ENCODE assay signal across 9 cellular contexts in genomic region chr7:99409814-99410213, GRCh38. TPM values are rescaled to one million over a fixed set of nuclear protein-coding genes. Genes with fewer than 3 reads are reported as not detected.
DNase-seq lines count a peak whose midpoint lies in the region; ATAC-seq, FAIRE-seq and TF ChIP-seq lines count a peak whose summit lies in the region.
"Had no signal": no experiment of that assay in that cellular context is flagged by ENCODE, and none has a peak within 500 bp of the region (broad histone marks: within the 10 kb centered on the region; RNA-seq: fewer than 3 reads in every experiment).

No MANE protein-coding gene starts in this region.

- no peak overlapping the region for H4K91ac ChIP-seq in mesenchymal stem cell (ENCODE audit: low read length)

- H3K4ac ChIP-seq in mesenchymal stem cell (ENCODE audit: low read depth in 1 of 2, low read length in 2 of 2), result no peak overlapping the region

- DNase-seq in HFFc6, result no peak
- no peak for DNase-seq in GM12878 (ENCODE audit: low read depth, low spot score)
- no peak for DNase-seq in mesenchymal stem cell
- DNase-seq in omental fat pad (ENCODE audit: low spot score), result no peak
- DNase-seq in mesenteric fat pad (ENCODE audit: low spot score), result no peak
- DNase-seq: posterior cingulate gyrus had no signal

- H2AFZ ChIP-seq in GM12878 (ENCODE audit: control insufficient read depth, low read depth, low read length) (no peak overlapping the region), mesenchymal stem cell (ENCODE audit: low read depth, low read length) (no peak overlapping the region)

- no peak overlapping the region for H3K18ac ChIP-seq in mesenchymal stem cell (ENCODE audit: low read depth in 1 of 2, low read length in 2 of 2)

- peak overlapping the region; percentile 96 for H3K27ac ChIP-seq in 22Rv1
- peak overlapping the region; percentile 99; the same call in 1 of the 2 replicates for H3K27ac ChIP-seq in GM12878 (ENCODE audit: control insufficient read depth, insufficient read depth)
- H3K27ac ChIP-seq in mesenchymal stem cell (ENCODE audit: low read length, poor library complexity, severe bottlenecking), result no peak overlapping the region

- H2BK15ac ChIP-seq in mesenchymal stem cell (ENCODE audit: low read depth, poor library complexity, severe bottlenecking), result no peak overlapping the region

- WGBS in GM12878 (ENCODE audit: insufficient coverage, insufficient replicate concordance, low lambda C conversion rate, missing lambda C conversion rate), result 2% methylated on average over 3 of the region's 3 CpGs
- WGBS in mesenchymal stem cell, result 77% methylated on average over 2 of the region's 3 CpGs

- peaks cover 49% of the 10 kb centered on the region for H3K36me3 Mint-ChIP-seq in HFFc6 (ENCODE audit: low read depth)

- no peaks in the 10 kb centered on the region for H3K9me3 ChIP-seq in GM12878 (replicated peaks; ENCODE audit: control insufficient read depth, insufficient read depth, low read length)
- H3K9me3 ChIP-seq in mesenchymal stem cell (ENCODE audit: control insufficient read depth, low read length), result no peaks in the 10 kb centered on the region

- BruUV-seq in GM12878 (replicated peaks; lab: Mats Ljungman, UMichigan), result no TSS peak

- H3K14ac ChIP-seq in mesenchymal stem cell (ENCODE audit: low read length in 2 of 2), result no peak overlapping the region

- H3K36me3 ChIP-seq in GM12878 (ENCODE audit: control insufficient read depth in 2 of 2, insufficient read depth in 2 of 2, low read length in 1 of 2) (peaks cover 6 to 19% of the 10 kb centered on the region in 2 experiments), mesenchymal stem cell (ENCODE audit: control insufficient read depth in 1 of 2, insufficient read depth in 2 of 2, low read depth in 1 of 2, low read length in 2 of 2) (peaks cover 30 to 48% of the 10 kb centered on the region in 2 experiments)

- peak overlapping the region; percentile 98 for H3K4me3 Mint-ChIP-seq in HFFc6

- no peak for ATAC-seq in GM12878
- no peak for ATAC-seq in omental fat pad (ENCODE audit: low FRiP score)
- no peak for ATAC-seq in GM19455 (IDR thresholded peaks at IDR 0.05; ENCODE audit: unreplicated experiment)
- ATAC-seq in GM21825 (IDR thresholded peaks at IDR 0.05; ENCODE audit: unreplicated experiment), result no peak

- peaks cover 31% of the 10 kb centered on the region for H3K4me1 Mint-ChIP-seq in HFFc6 (ENCODE audit: low read depth)

- peaks cover 12% of the 10 kb centered on the region for H3K4me1 ChIP-seq in GM12878 (ENCODE audit: control insufficient read depth, insufficient read depth, low read length)
- H3K4me1 ChIP-seq in mesenchymal stem cell (ENCODE audit: control insufficient read depth, insufficient read depth, low read depth, low read length), result peaks cover 8% of the 10 kb centered on the region

- no peak overlapping the region for H2BK12ac ChIP-seq in mesenchymal stem cell (ENCODE audit: low read length in 2 of 2)

- intact Hi-C loops in GM12878 (cut with micrococcal nuclease; ENCODE audit: unreplicated experiment), result loop anchor here (2.0 to 5.0 kb wide), 2 partner anchors 29 to 38 kb away; partner anchors contain the start of gene ARPC1B

- no peaks in the 10 kb centered on the region; the same call in 1 of the 2 replicates for H3K27me3 Mint-ChIP-seq in HFFc6 (ENCODE audit: insufficient read depth)

- no peaks in the 10 kb centered on the region for H3K27me3 ChIP-seq in GM12878 (replicated peaks in 1 of 2; ENCODE audit: control insufficient read depth in 2 of 2, insufficient read depth in 2 of 2, low read length in 1 of 2)
- H3K27me3 ChIP-seq in mesenchymal stem cell (ENCODE audit: control insufficient read depth in 1 of 2, insufficient read depth in 1 of 2, low read length in 2 of 2), result no peaks in the 10 kb centered on the region

- POLR2A ChIA-PET in GM12878 (lab: Charles Lee), result interaction anchor here (0.6 to 4.9 kb wide), 7 partner anchors 10 to 436 kb away, joined by 3 to 51 read pairs (median 5); partner anchors contain the start of gene ZNF394

- H3K79me1 ChIP-seq in mesenchymal stem cell (replicated peaks; ENCODE audit: low read length, poor library complexity, severe bottlenecking), result peaks cover 8% of the 10 kb centered on the region

- TF ChIP-seq RAD21 in GM12878 (IDR thresholded peaks at IDR 0.05; ENCODE audit: insufficient read depth, low read depth, low read length), result no peak

- no peak overlapping the region for H3K23ac ChIP-seq in mesenchymal stem cell (ENCODE audit: low read length in 2 of 2)

- H3K79me2 ChIP-seq in GM12878 (ENCODE audit: control insufficient read depth, insufficient read depth, low read length), result peaks cover 61% of the 10 kb centered on the region

- no peak overlapping the region for H4K8ac ChIP-seq in mesenchymal stem cell (ENCODE audit: low read length)

- SMC1A ChIA-PET in GM12878 (lab: Charles Lee; ENCODE audit: uncharacterized antibody, unreplicated experiment), result interaction anchor here (0.7 to 3.2 kb wide), 2 partner anchors 30 to 50 kb away, joined by 3 to 20 read pairs; no protein-coding TSS in a partner anchor

- RAD21 ChIA-PET in GM12878 (lab: Charles Lee; ENCODE audit: unreplicated experiment), result interaction anchor here (1.3 to 2.7 kb wide), 4 partner anchors 28 to 45 kb away, joined by 7 to 8 read pairs (median 7); partner anchors contain the start of genes CPSF4 and PTCD1

- H4K20me1 ChIP-seq in GM12878 (ENCODE audit: control insufficient read depth, insufficient read depth), result no peaks in the 10 kb centered on the region

- in situ Hi-C loops in GM12878 (cut with MboI), result no loop called here

- H2AK5ac ChIP-seq in mesenchymal stem cell (ENCODE audit: low read length, severe bottlenecking), result no peak overlapping the region

- TF ChIP-seq CTCF in 22Rv1 (IDR thresholded peaks at IDR 0.05), result no peak
- no peak for TF ChIP-seq CTCF in HFFc6 (IDR thresholded peaks at IDR 0.05)
- no peak for TF ChIP-seq CTCF in GM12878 (IDR thresholded peaks at IDR 0.05 in 2 of 3, conservative IDR thresholded peaks at IDR 0.05 in 1 of 3; ENCODE audit: control insufficient read depth in 2 of 3, extremely low read depth in 1 of 3, insufficient read depth in 1 of 3, low read depth in 3 of 3, low read length in 3 of 3)
- no peak for TF ChIP-seq CTCF in omental fat pad (IDR thresholded peaks at IDR 0.05)

- no peak for TF ChIP-seq POLR2A in GM12878 (IDR thresholded peaks at IDR 0.05; ENCODE audit: low read depth, low read length)

- CTCF ChIA-PET in GM12878 (lab: Yijun Ruan, JAX), result interaction anchor here (4.6 kb wide), 1 partner anchor 44 kb away, joined by 31 read pairs; no protein-coding TSS in a partner anchor

- H3K9ac ChIP-seq in GM12878 (ENCODE audit: control insufficient read depth, insufficient read depth, low read length), result peak overlapping the region; percentile 98
- H3K9ac ChIP-seq in mesenchymal stem cell (ENCODE audit: low read length), result peak overlapping the region; percentile 100

- TF ChIP-seq EP300 in GM12878 (IDR thresholded peaks at IDR 0.05; ENCODE audit: borderline replicate concordance in 1 of 2, control insufficient read depth in 1 of 2, low read depth in 2 of 2, low read length in 2 of 2), result no peak

- H3K9me3 Mint-ChIP-seq in HFFc6, result no peaks in the 10 kb centered on the region

- peak overlapping the region; percentile 53 for H2BK5ac ChIP-seq in mesenchymal stem cell (ENCODE audit: low read depth, low read length, poor library complexity, severe bottlenecking)

- H3K4me3 ChIP-seq in GM12878, result peak overlapping the region; percentile 100
- H3K4me3 ChIP-seq in mesenchymal stem cell (ENCODE audit: insufficient read depth in 1 of 2, low read depth in 1 of 2, low read length in 2 of 2), result peak overlapping the region in 1 of 2 experiments; percentile 99

- H2BK120ac ChIP-seq in mesenchymal stem cell (ENCODE audit: low read depth, low read length), result no peak overlapping the region

- H3K4me2 ChIP-seq in GM12878 (ENCODE audit: control insufficient read depth, insufficient read depth) (peak overlapping the region; percentile 58), mesenchymal stem cell (ENCODE audit: low read length, poor library complexity, severe bottlenecking) (peak overlapping the region; percentile 77)

- FAIRE-seq in GM12878 (lab: Jason Lieb, UNC), result no peak

- peak overlapping the region; percentile 98 for H3K27ac Mint-ChIP-seq in HFFc6

RNA-seq across cellular contexts. Expression of gene BUD31, which starts 1.0 kb away (rescaled TPM):
- 100 to 1,000 TPM; 134 to 147 (median 146) TPM for total RNA-seq in HFFc6 (2021; fragmentation: NEBNext Ultra II Directional; extraction: Animal tissue kit (Norgen Biotek cat#: 25700))
- total RNA-seq in GM12878 (2013; cell fraction: nucleolus; rRNA removed), result 18.3 and 21.9 TPM in 2 replicates
- total RNA-seq in GM12878 (2014; rRNA removed), result 107 TPM in 2 replicates
- total RNA-seq in GM12878 (2014; rRNA removed; fragmentation: Illumina TruSeq; extraction: Trizol), result 131 and 143 TPM in 2 replicates
- 108 and 134 TPM in 2 replicates for total RNA-seq in GM12878 (2021)
- polyA plus RNA-seq in GM12878 (2011; ENCODE audit: low read depth), result 88.1 TPM
- 74.2 and 104 TPM in 2 replicates for polyA plus RNA-seq in GM12878 (2011; rRNA removed)
- 78.9 and 85.9 TPM in 2 replicates for polyA plus RNA-seq in GM12878 (2011; cell fraction: cytosol; rRNA removed)
- polyA plus RNA-seq in GM12878 (2011; cell fraction: nucleus; rRNA removed), result 42.2 and 44.8 TPM in 2 replicates
- polyA plus RNA-seq in GM12878 (2012), result 90.5 and 113 TPM in 2 replicates
- 185 and 257 TPM in 2 replicates for polyA plus RNA-seq in GM12878 (2014; fragmentation: Illumina TruSeq; extraction: Trizol)
- polyA plus RNA-seq in GM12878 (2014; fragmentation: Nextera tagmentation; extraction: Ambion mirVana), result 100 to 1,000 TPM; 125 to 127 TPM
- polyA plus RNA-seq in GM12878 (2014; rRNA removed), result 112 and 118 TPM in 2 replicates
- 100 to 1,000 TPM; 301 to 317 TPM for polyA plus RNA-seq in GM12878 (2016; fragmentation: Nextera tagmentation; extraction: Ambion mirVana)
- 41.5 and 60.5 TPM in 2 replicates for polyA minus RNA-seq in GM12878 (2011; rRNA and poly(A)+ RNA removed)
- polyA minus RNA-seq in GM12878 (2011; cell fraction: cytosol; rRNA and poly(A)+ RNA removed), result 21.0 and 24.6 TPM in 2 replicates
- 12.0 and 18.1 TPM in 2 replicates for polyA minus RNA-seq in GM12878 (2011; cell fraction: nucleus; rRNA and poly(A)+ RNA removed)
- polyA plus RNA-seq in mesenchymal stem cell (2013, experiment 1 of 2), result 171 TPM
- polyA plus RNA-seq in mesenchymal stem cell (2013, experiment 2 of 2), result 175 TPM
- total RNA-seq in omental fat pad, result 10 to 100 TPM; 52.9 to 68.3 (median 64.8) TPM
- 68.2 TPM for total RNA-seq in mesenteric fat pad

RNA-seq across cellular contexts. Expression of gene PDAP1, which starts 1.4 kb away (rescaled TPM):
- total RNA-seq in HFFc6 (2021; fragmentation: NEBNext Ultra II Directional; extraction: Animal tissue kit (Norgen Biotek cat#: 25700)), result 100 to 1,000 TPM; 148 to 213 (median 180) TPM
- 9.5 and 11.1 TPM in 2 replicates for total RNA-seq in GM12878 (2013; cell fraction: nucleolus; rRNA removed)
- 35.9 and 37.8 TPM in 2 replicates for total RNA-seq in GM12878 (2014; rRNA removed)
- total RNA-seq in GM12878 (2014; rRNA removed; fragmentation: Illumina TruSeq; extraction: Trizol), result 94.9 and 107 TPM in 2 replicates
- 111 and 114 TPM in 2 replicates for total RNA-seq in GM12878 (2021)
- polyA plus RNA-seq in GM12878 (2011; ENCODE audit: low read depth), result 68.1 TPM
- 30.5 and 48.4 TPM in 2 replicates for polyA plus RNA-seq in GM12878 (2011; rRNA removed)
- polyA plus RNA-seq in GM12878 (2011; cell fraction: cytosol; rRNA removed), result 28.5 and 38.4 TPM in 2 replicates
- 19.5 and 39.0 TPM in 2 replicates for polyA plus RNA-seq in GM12878 (2011; cell fraction: nucleus; rRNA removed)
- polyA plus RNA-seq in GM12878 (2012), result 94.4 and 117 TPM in 2 replicates
- 132 and 200 TPM in 2 replicates for polyA plus RNA-seq in GM12878 (2014; fragmentation: Illumina TruSeq; extraction: Trizol)
- polyA plus RNA-seq in GM12878 (2014; fragmentation: Nextera tagmentation; extraction: Ambion mirVana), result 10 to 100 TPM in 1 of 2 experiments, 1 to 10 TPM in 1; 6.6 to 13.8 TPM
- polyA plus RNA-seq in GM12878 (2014; rRNA removed), result 60.6 and 76.4 TPM in 2 replicates
- polyA plus RNA-seq in GM12878 (2016; fragmentation: Nextera tagmentation; extraction: Ambion mirVana), result 100 to 1,000 TPM in 1 of 2 experiments, 10 to 100 TPM in 1; 99.1 to 107 TPM
- polyA minus RNA-seq in GM12878 (2011; rRNA and poly(A)+ RNA removed), result 10.3 and 46.3 TPM in 2 replicates
- 8.9 and 9.8 TPM in 2 replicates for polyA minus RNA-seq in GM12878 (2011; cell fraction: cytosol; rRNA and poly(A)+ RNA removed)
- polyA minus RNA-seq in GM12878 (2011; cell fraction: nucleus; rRNA and poly(A)+ RNA removed), result 2.7 and 8.7 TPM in 2 replicates
- 109 TPM for polyA plus RNA-seq in mesenchymal stem cell (2013, experiment 1 of 2)
- polyA plus RNA-seq in mesenchymal stem cell (2013, experiment 2 of 2), result 104 TPM
- total RNA-seq in omental fat pad, result 10 to 100 TPM; 41.9 to 70.2 (median 54.7) TPM
- total RNA-seq in mesenteric fat pad, result 88.8 TPM

RNA-seq across cellular contexts. Expression of gene PTCD1, which starts 28.8 kb away (rescaled TPM):
- 1 to 10 TPM; 4.5 to 8.6 (median 6.7) TPM for total RNA-seq in HFFc6 (2021; fragmentation: NEBNext Ultra II Directional; extraction: Animal tissue kit (Norgen Biotek cat#: 25700))
- 8.8 and 19.1 TPM in 2 replicates for total RNA-seq in GM12878 (2013; cell fraction: nucleolus; rRNA removed)
- total RNA-seq in GM12878 (2014; rRNA removed) (8.2 and 9.7 TPM in 2 replicates), GM12878 (2014; rRNA removed; fragmentation: Illumina TruSeq; extraction: Trizol) (3.3 and 4.5 TPM in 2 replicates), GM12878 (2021) (6.2 and 8.8 TPM in 2 replicates), omental fat pad (1 to 10 TPM; 3.5 to 9.5 (median 5.4) TPM), mesenteric fat pad (11.7 TPM)
- 2.4 TPM for polyA plus RNA-seq in GM12878 (2011; ENCODE audit: low read depth)
- polyA plus RNA-seq in GM12878 (2011; rRNA removed) (3.0 and 4.2 TPM in 2 replicates), GM12878 (2014; fragmentation: Illumina TruSeq; extraction: Trizol) (0.78 and 1.9 TPM in 2 replicates), GM12878 (2014; fragmentation: Nextera tagmentation; extraction: Ambion mirVana) (under 1 TPM; 0.26 to 0.42 TPM), GM12878 (2014; rRNA removed) (7.6 and 8.7 TPM in 2 replicates), GM12878 (2016; fragmentation: Nextera tagmentation; extraction: Ambion mirVana) (1 to 10 TPM; 5.6 to 5.9 TPM)
- 4.4 and 6.9 TPM in 2 replicates for polyA plus RNA-seq in GM12878 (2011; cell fraction: cytosol; rRNA removed)
- 9.9 and 10.2 TPM in 2 replicates for polyA plus RNA-seq in GM12878 (2011; cell fraction: nucleus; rRNA removed)
- 4.4 and 5.9 TPM in 2 replicates for polyA plus RNA-seq in GM12878 (2012)
- polyA minus RNA-seq in GM12878 (2011; rRNA and poly(A)+ RNA removed), result 2.8 and 6.6 TPM in 2 replicates
- polyA minus RNA-seq in GM12878 (2011; cell fraction: cytosol; rRNA and poly(A)+ RNA removed), result 1.2 and 1.7 TPM in 2 replicates
- polyA minus RNA-seq in GM12878 (2011; cell fraction: nucleus; rRNA and poly(A)+ RNA removed), result 3.0 and 4.6 TPM in 2 replicates
- 2.8 TPM for polyA plus RNA-seq in mesenchymal stem cell (2013, experiment 1 of 2)
- polyA plus RNA-seq in mesenchymal stem cell (2013, experiment 2 of 2), result 2.4 TPM

RNA-seq across cellular contexts. Expression of gene CPSF4, which starts 28.9 kb away (rescaled TPM):
- total RNA-seq in HFFc6 (2021; fragmentation: NEBNext Ultra II Directional; extraction: Animal tissue kit (Norgen Biotek cat#: 25700)), result 10 to 100 TPM; 26.7 to 34.0 (median 29.2) TPM
- 81.7 and 84.6 TPM in 2 replicates for total RNA-seq in GM12878 (2013; cell fraction: nucleolus; rRNA removed)
- total RNA-seq in GM12878 (2014; rRNA removed), result 46.6 and 46.9 TPM in 2 replicates
- 31.1 and 31.6 TPM in 2 replicates for total RNA-seq in GM12878 (2014; rRNA removed; fragmentation: Illumina TruSeq; extraction: Trizol)
- total RNA-seq in GM12878 (2021), result 56.3 and 56.9 TPM in 2 replicates
- 17.0 TPM for polyA plus RNA-seq in GM12878 (2011; ENCODE audit: low read depth)
- 28.4 and 51.3 TPM in 2 replicates for polyA plus RNA-seq in GM12878 (2011; rRNA removed)
- polyA plus RNA-seq in GM12878 (2011; cell fraction: cytosol; rRNA removed), result 70.0 and 91.6 TPM in 2 replicates
- 145 and 158 TPM in 2 replicates for polyA plus RNA-seq in GM12878 (2011; cell fraction: nucleus; rRNA removed)
- 35.2 and 36.2 TPM in 2 replicates for polyA plus RNA-seq in GM12878 (2012)
- polyA plus RNA-seq in GM12878 (2014; fragmentation: Illumina TruSeq; extraction: Trizol), result 25.2 and 45.8 TPM in 2 replicates
- polyA plus RNA-seq in GM12878 (2014; fragmentation: Nextera tagmentation; extraction: Ambion mirVana), result 10 to 100 TPM; 13.6 to 14.9 TPM
- polyA plus RNA-seq in GM12878 (2014; rRNA removed), result 70.1 and 76.9 TPM in 2 replicates
- 10 to 100 TPM; 35.8 to 44.3 TPM for polyA plus RNA-seq in GM12878 (2016; fragmentation: Nextera tagmentation; extraction: Ambion mirVana)
- 43.1 and 53.2 TPM in 2 replicates for polyA minus RNA-seq in GM12878 (2011; rRNA and poly(A)+ RNA removed)
- 17.8 and 17.9 TPM in 2 replicates for polyA minus RNA-seq in GM12878 (2011; cell fraction: cytosol; rRNA and poly(A)+ RNA removed)
- polyA minus RNA-seq in GM12878 (2011; cell fraction: nucleus; rRNA and poly(A)+ RNA removed), result 25.1 and 38.1 TPM in 2 replicates
- polyA plus RNA-seq in mesenchymal stem cell (2013, experiment 1 of 2), result 26.1 TPM
- 26.9 TPM for polyA plus RNA-seq in mesenchymal stem cell (2013, experiment 2 of 2)
- total RNA-seq in omental fat pad, result 10 to 100 TPM; 24.3 to 49.0 (median 30.1) TPM
- total RNA-seq in mesenteric fat pad, result 54.7 TPM

RNA-seq across cellular contexts. Expression of gene ARPC1B, which starts 35.3 kb away (rescaled TPM):
- total RNA-seq in HFFc6 (2021; fragmentation: NEBNext Ultra II Directional; extraction: Animal tissue kit (Norgen Biotek cat#: 25700)), result 100 to 1,000 TPM; 233 to 281 (median 249) TPM
- 141 and 182 TPM in 2 replicates for total RNA-seq in GM12878 (2013; cell fraction: nucleolus; rRNA removed)
- total RNA-seq in GM12878 (2014; rRNA removed) (719 and 762 TPM in 2 replicates), GM12878 (2014; rRNA removed; fragmentation: Illumina TruSeq; extraction: Trizol) (170 and 199 TPM in 2 replicates), GM12878 (2021) (368 and 403 TPM in 2 replicates), omental fat pad (100 to 1,000 TPM; 221 to 387 (median 302) TPM), mesenteric fat pad (159 TPM)
- polyA plus RNA-seq in GM12878 (2011; ENCODE audit: low read depth), result 363 TPM
- polyA plus RNA-seq in GM12878 (2011; rRNA removed) (314 and 406 TPM in 2 replicates), GM12878 (2014; fragmentation: Illumina TruSeq; extraction: Trizol) (91.0 and 148 TPM in 2 replicates), GM12878 (2014; fragmentation: Nextera tagmentation; extraction: Ambion mirVana) (100 to 1,000 TPM in 1 of 2 experiments, 10 to 100 TPM in 1; 14.1 to 135 TPM), GM12878 (2014; rRNA removed) (628 and 811 TPM in 2 replicates), GM12878 (2016; fragmentation: Nextera tagmentation; extraction: Ambion mirVana) (100 to 1,000 TPM; 577 to 598 TPM)
- 858 and 1,050 TPM in 2 replicates for polyA plus RNA-seq in GM12878 (2011; cell fraction: cytosol; rRNA removed)
- polyA plus RNA-seq in GM12878 (2011; cell fraction: nucleus; rRNA removed), result 603 and 732 TPM in 2 replicates
- 639 and 642 TPM in 2 replicates for polyA plus RNA-seq in GM12878 (2012)
- 194 and 384 TPM in 2 replicates for polyA minus RNA-seq in GM12878 (2011; rRNA and poly(A)+ RNA removed)
- 199 and 205 TPM in 2 replicates for polyA minus RNA-seq in GM12878 (2011; cell fraction: cytosol; rRNA and poly(A)+ RNA removed)
- polyA minus RNA-seq in GM12878 (2011; cell fraction: nucleus; rRNA and poly(A)+ RNA removed), result 112 and 162 TPM in 2 replicates
- 211 TPM for polyA plus RNA-seq in mesenchymal stem cell (2013, experiment 1 of 2)
- polyA plus RNA-seq in mesenchymal stem cell (2013, experiment 2 of 2), result 214 TPM
